ENCODE assay signal across 20 cellular contexts in genomic region chr3:98797905-98798304, GRCh38. TPM values are rescaled to one million over a fixed set of nuclear protein-coding genes. Genes with fewer than 3 reads are reported as not detected.
"Had no signal": no experiment of that assay in that cellular context is flagged by ENCODE, and none has a peak within 500 bp of the region (broad histone marks: within the 10 kb centered on the region; RNA-seq: fewer than 3 reads in every experiment).

No MANE protein-coding gene starts in this region.

- DNase-seq: activated CD4-positive, alpha-beta T cell treated with anti-CD3 and anti-CD28 coated beads, Interleukin-2, amount 10 ng/mL, durations not matched to agents 24 days and 14 days; activated CD8-positive, alpha-beta T cell treated with anti-CD3 and anti-CD28 coated beads for 36 hours; activated naive CD4-positive, alpha-beta T cell; activated naive CD8-positive, alpha-beta T cell treated with anti-CD3 and anti-CD28 coated beads for 36 hours; activated T-cell treated with anti-CD3 and anti-CD28 coated beads, Interleukin-2, amount 50 U/mL, for 1 hour; amniotic stem cell; central memory CD4-positive, alpha-beta T cell; colonic mucosa; heart right ventricle; kidney glomerular epithelial cell; mesendoderm; naive thymus-derived CD4-positive, alpha-beta T cell; stimulated activated naive CD8-positive, alpha-beta T cell treated with anti-CD3 and anti-CD28 coated beads, Interleukin-15, Interleukin-2, amounts not matched to agents 100 U/mL and 50 U/mL, for 24 hours; T1000; trophoblast cell had no signal

- H3K27ac Mint-ChIP-seq: activated CD4-positive, alpha-beta T cell treated with anti-CD3 and anti-CD28 coated beads, Interleukin-2, amount 10 ng/mL, durations not matched to agents 24 days and 14 days; activated CD8-positive, alpha-beta T cell treated with anti-CD3 and anti-CD28 coated beads for 36 hours; activated naive CD8-positive, alpha-beta T cell treated with anti-CD3 and anti-CD28 coated beads for 36 hours; activated T-helper 17 cell treated with anti-CD3 and anti-CD28 coated beads, Interleukin-2, amount 50 U/mL, for 72 hours; naive thymus-derived CD4-positive, alpha-beta T cell; neural progenitor cell had no signal

- H3K27me3 Mint-ChIP-seq: activated CD8-positive, alpha-beta T cell treated with anti-CD3 and anti-CD28 coated beads for 36 hours; activated naive CD8-positive, alpha-beta T cell treated with anti-CD3 and anti-CD28 coated beads for 36 hours had no signal

- H3K9me3 ChIP-seq: colonic mucosa, gastroesophageal sphincter, heart right ventricle, prostate gland, right atrium auricular region had no signal

- H3K27me3 ChIP-seq: colonic mucosa, gastroesophageal sphincter, heart right ventricle, neural progenitor cell, right atrium auricular region had no signal

- H3K4me3 Mint-ChIP-seq: activated CD4-positive, alpha-beta T cell treated with anti-CD3 and anti-CD28 coated beads, Interleukin-2, amount 10 ng/mL, durations not matched to agents 24 days and 14 days; activated CD8-positive, alpha-beta T cell treated with anti-CD3 and anti-CD28 coated beads for 36 hours; activated naive CD8-positive, alpha-beta T cell treated with anti-CD3 and anti-CD28 coated beads for 36 hours; activated T-helper 17 cell treated with anti-CD3 and anti-CD28 coated beads, Interleukin-2, amount 50 U/mL, for 72 hours; naive thymus-derived CD4-positive, alpha-beta T cell; neural progenitor cell had no signal

- H3K36me3 Mint-ChIP-seq: activated naive CD8-positive, alpha-beta T cell treated with anti-CD3 and anti-CD28 coated beads for 36 hours had no signal

- H3K4me3 ChIP-seq: colonic mucosa, gastroesophageal sphincter, heart right ventricle, neural progenitor cell, prostate gland, right atrium auricular region had no signal

- H3K4me1 ChIP-seq: colonic mucosa, gastroesophageal sphincter, heart right ventricle, neural progenitor cell, prostate gland, right atrium auricular region had no signal

- ATAC-seq: activated CD8-positive, alpha-beta T cell treated with anti-CD3 and anti-CD28 coated beads for 36 hours; activated T-helper 17 cell treated with anti-CD3 and anti-CD28 coated beads, Interleukin-2, amount 50 U/mL, for 72 hours; gastroesophageal sphincter; heart right ventricle; naive thymus-derived CD4-positive, alpha-beta T cell; stimulated activated naive CD8-positive, alpha-beta T cell treated with anti-CD3 and anti-CD28 coated beads, Interleukin-15, Interleukin-2, amounts not matched to agents 100 U/mL and 50 U/mL, for 24 hours had no signal

- H3K4me1 Mint-ChIP-seq: activated CD4-positive, alpha-beta T cell treated with anti-CD3 and anti-CD28 coated beads, Interleukin-2, amount 10 ng/mL, durations not matched to agents 24 days and 14 days; activated naive CD8-positive, alpha-beta T cell treated with anti-CD3 and anti-CD28 coated beads for 36 hours; activated T-helper 17 cell treated with anti-CD3 and anti-CD28 coated beads, Interleukin-2, amount 50 U/mL, for 72 hours; naive thymus-derived CD4-positive, alpha-beta T cell; neural progenitor cell had no signal

- H3K36me3 ChIP-seq: colonic mucosa, neural progenitor cell, prostate gland had no signal

- H3K27ac ChIP-seq: colonic mucosa, gastroesophageal sphincter, neural progenitor cell, prostate gland, right atrium auricular region had no signal

- H3K9me3 Mint-ChIP-seq: activated CD4-positive, alpha-beta T cell treated with anti-CD3 and anti-CD28 coated beads, Interleukin-2, amount 10 ng/mL, durations not matched to agents 24 days and 14 days; activated CD8-positive, alpha-beta T cell treated with anti-CD3 and anti-CD28 coated beads for 36 hours; activated T-helper 17 cell treated with anti-CD3 and anti-CD28 coated beads, Interleukin-2, amount 50 U/mL, for 72 hours; neural progenitor cell had no signal

RNA-seq across cellular contexts. Expression of gene ST3GAL6, which starts 34.8 kb away (rescaled TPM):
- total RNA-seq: activated CD4-positive, alpha-beta T cell treated with anti-CD3 and anti-CD28 coated beads, Interleukin-2, amount 10 ng/mL, durations not matched to agents 24 days and 14 days; activated CD8-positive, alpha-beta T cell treated with anti-CD3 and anti-CD28 coated beads for 36 hours; activated T-helper 17 cell treated with anti-CD3 and anti-CD28 coated beads, Interleukin-2, amount 50 U/mL, for 72 hours had no signal
